In the genomic region with DNA sequence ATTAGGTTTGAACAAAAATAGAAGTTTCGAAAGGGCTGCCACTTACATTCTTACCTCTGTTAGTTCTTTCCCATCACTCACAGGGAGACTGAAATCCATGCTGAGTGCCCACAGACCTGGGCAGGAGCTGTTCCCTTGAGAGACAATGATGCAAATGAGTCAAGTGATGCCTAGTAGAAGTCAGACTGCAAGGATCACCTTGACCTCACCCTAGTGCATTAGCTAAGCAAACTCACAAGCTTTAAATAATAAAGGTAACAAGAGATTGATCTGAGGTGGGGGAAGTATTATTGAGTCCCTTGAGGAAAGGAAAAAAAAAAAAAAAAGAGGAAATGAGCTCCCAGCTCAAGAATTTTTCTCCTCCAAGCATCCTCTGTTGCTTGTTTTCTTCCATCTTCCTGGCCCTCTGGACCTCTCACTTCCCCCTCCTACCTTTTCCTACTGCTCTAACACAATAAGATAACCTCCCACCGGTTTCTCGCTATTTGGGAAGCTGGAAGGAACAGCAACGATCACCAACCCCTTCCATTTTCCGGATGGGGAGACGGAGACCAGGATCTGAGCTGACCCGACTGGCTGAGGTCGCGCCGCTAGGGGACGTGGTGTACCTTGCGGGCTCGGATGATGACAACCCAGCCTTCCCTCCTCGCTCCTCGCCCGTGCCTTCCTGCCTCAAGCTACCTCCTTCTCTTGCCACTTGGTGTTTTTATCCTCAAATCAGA, we compare ENCODE assay signal across 9 cellular contexts. TPM values are rescaled to one million over a fixed set of nuclear protein-coding genes. Genes with fewer than 3 reads are reported as not detected.
A peak's percentile ranks its signal among the peaks of the same experiment; 100 is the strongest.
DNase-seq lines count a peak whose midpoint lies in the region; ATAC-seq, FAIRE-seq and TF ChIP-seq lines count a peak whose summit lies in the region.
"Had no signal": no experiment of that assay in that cellular context is flagged by ENCODE, and none has a peak within 500 bp of the region (broad histone marks: within the 10 kb centered on the region; RNA-seq: fewer than 3 reads in every experiment).

No MANE protein-coding gene starts in this region.

- peak; percentile 58 for TF ChIP-seq RAD21 in GM12878 (IDR thresholded peaks at IDR 0.05; ENCODE audit: insufficient read depth, low read depth, low read length)

- BruUV-seq in GM12878 (replicated peaks; lab: Mats Ljungman, UMichigan), result no TSS peak

- H3K4me2 ChIP-seq in GM12878 (ENCODE audit: control insufficient read depth, insufficient read depth), result no peak overlapping the region

- no peaks in the 10 kb centered on the region for H3K4me1 ChIP-seq in GM12878 (ENCODE audit: control insufficient read depth, insufficient read depth, low read length)

- no peaks in the 10 kb centered on the region for H3K9me3 ChIP-seq in GM12878 (replicated peaks; ENCODE audit: control insufficient read depth, insufficient read depth, low read length)

- no peaks in the 10 kb centered on the region for H3K36me3 ChIP-seq in GM12878 (ENCODE audit: control insufficient read depth in 2 of 2, insufficient read depth in 2 of 2, low read length in 1 of 2)

- no peak for TF ChIP-seq POLR2A in GM12878 (IDR thresholded peaks at IDR 0.05; ENCODE audit: low read depth, low read length)

- in situ Hi-C loops in GM12878 (cut with MboI), result loop anchor here (5.0 kb wide), 1 partner anchor 261 kb away; no protein-coding TSS in a partner anchor

- TF ChIP-seq EP300 in GM12878 (IDR thresholded peaks at IDR 0.05; ENCODE audit: borderline replicate concordance in 1 of 2, control insufficient read depth in 1 of 2, low read depth in 2 of 2, low read length in 2 of 2), result no peak

- no peaks in the 10 kb centered on the region for H3K79me2 ChIP-seq in GM12878 (ENCODE audit: control insufficient read depth, insufficient read depth, low read length)

- H3K9ac ChIP-seq in GM12878 (ENCODE audit: control insufficient read depth, insufficient read depth, low read length), result no peak overlapping the region

- RAD21 ChIA-PET in GM12878 (lab: Charles Lee; ENCODE audit: unreplicated experiment), result interaction anchor here (0.6 to 3.8 kb wide), 68 partner anchors 9 to 987 kb away, joined by 3 to 68 read pairs (median 4); no protein-coding TSS in a partner anchor

- H3K4me3 ChIP-seq in GM12878, result no peak overlapping the region

- peaks cover 0 to 10% of the 10 kb centered on the region in 2 experiments; a peak in 1 of 4 replicates for H3K27me3 ChIP-seq in GM12878 (replicated peaks in 1 of 2; ENCODE audit: control insufficient read depth in 2 of 2, insufficient read depth in 2 of 2, low read length in 1 of 2)

- ATAC-seq in GM12878, result peak; percentile 46
- no peak for ATAC-seq in HG03095 (IDR thresholded peaks at IDR 0.05; ENCODE audit: unreplicated experiment)
- ATAC-seq in GM18858 (IDR thresholded peaks at IDR 0.05; ENCODE audit: unreplicated experiment), result no peak

- H3K27ac ChIP-seq in GM12878 (ENCODE audit: control insufficient read depth, insufficient read depth), result no peak overlapping the region

- CTCF ChIA-PET in GM12878 (lab: Yijun Ruan, JAX), result interaction anchor here (0.7 to 4.4 kb wide), 56 partner anchors 9 to 857 kb away, joined by 3 to 50 read pairs (median 4); no protein-coding TSS in a partner anchor

- no peak overlapping the region for H2AFZ ChIP-seq in GM12878 (ENCODE audit: control insufficient read depth, low read depth, low read length)

- DNase-seq in NCI-H82 (lab: John Stamatoyannopoulos, UW) (peak; percentile 30), NCI-H82 treated with DMSO at 0.1 percent for 48 hours (lab: John Stamatoyannopoulos, UW; ENCODE audit: unreplicated experiment) (no peak), GM12878 (ENCODE audit: low read depth, low spot score) (no peak), iris pigment epithelial cell (ENCODE audit: low read depth) (peak; percentile 72), stromal cell of bone marrow (ENCODE audit: low read depth) (peak; percentile 57), cerebellar cortex (ENCODE audit: low spot score) (no peak)

- POLR2A ChIA-PET in GM12878 (lab: Charles Lee), result interaction anchor here (0.6 to 1.5 kb wide), 9 partner anchors 11 to 228 kb away, joined by 3 to 9 read pairs (median 4); no protein-coding TSS in a partner anchor

- no peak for FAIRE-seq in GM12878 (lab: Jason Lieb, UNC)
- FAIRE-seq: G401.6 had no signal

- SMC1A ChIA-PET in GM12878 (lab: Charles Lee; ENCODE audit: uncharacterized antibody, unreplicated experiment), result interaction anchor here (0.6 to 12.9 kb wide), 76 partner anchors 8 to 586 kb away, joined by 3 to 218 read pairs (median 5); no protein-coding TSS in a partner anchor

- WGBS in GM12878 (ENCODE audit: insufficient coverage, insufficient replicate concordance, low lambda C conversion rate, missing lambda C conversion rate), result 35% methylated on average over 16 of the region's 16 CpGs

- peak; percentile 45 to 69 (median 64) for TF ChIP-seq CTCF in GM12878 (IDR thresholded peaks at IDR 0.05 in 2 of 3, conservative IDR thresholded peaks at IDR 0.05 in 1 of 3; ENCODE audit: control insufficient read depth in 2 of 3, extremely low read depth in 1 of 3, insufficient read depth in 1 of 3, low read depth in 3 of 3, low read length in 3 of 3)

- intact Hi-C loops in GM12878 (cut with micrococcal nuclease; ENCODE audit: unreplicated experiment), result loop anchor here (2.0 to 5.0 kb wide), 2 partner anchors 159 to 397 kb away; no protein-coding TSS in a partner anchor

- no peaks in the 10 kb centered on the region for H4K20me1 ChIP-seq in GM12878 (ENCODE audit: control insufficient read depth, insufficient read depth)

TF ChIP-seq in GM12878, 131 proteins besides CTCF, POLR2A, EP300 and RAD21 (continues in another document):
- 0 out of 2 replicates have a peak, but pooled peaks have one; percentile 42 for TF ChIP-seq ZNF217 (IDR thresholded peaks at IDR 0.05)
- no peak for TF ChIP-seq ZNF384 (IDR thresholded peaks at IDR 0.05; ENCODE audit: borderline replicate concordance, low read depth, low read length)
- peak; percentile 80 to 81 for TF ChIP-seq IKZF2 (IDR thresholded peaks at IDR 0.05)
- TF ChIP-seq, protein P1, sequence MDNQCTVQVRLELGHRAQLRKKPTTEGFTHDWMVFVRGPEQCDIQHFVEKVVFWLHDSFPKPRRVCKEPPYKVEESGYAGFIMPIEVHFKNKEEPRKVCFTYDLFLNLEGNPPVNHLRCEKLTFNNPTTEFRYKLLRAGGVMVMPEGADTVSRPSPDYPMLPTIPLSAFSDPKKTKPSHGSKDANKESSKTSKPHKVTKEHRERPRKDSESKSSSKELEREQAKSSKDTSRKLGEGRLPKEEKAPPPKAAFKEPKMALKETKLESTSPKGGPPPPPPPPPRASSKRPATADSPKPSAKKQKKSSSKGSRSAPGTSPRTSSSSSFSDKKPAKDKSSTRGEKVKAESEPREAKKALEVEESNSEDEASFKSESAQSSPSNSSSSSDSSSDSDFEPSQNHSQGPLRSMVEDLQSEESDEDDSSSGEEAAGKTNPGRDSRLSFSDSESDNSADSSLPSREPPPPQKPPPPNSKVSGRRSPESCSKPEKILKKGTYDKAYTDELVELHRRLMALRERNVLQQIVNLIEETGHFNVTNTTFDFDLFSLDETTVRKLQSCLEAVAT (IDR thresholded peaks at IDR 0.05), result peak; percentile 68
- no peak for TF ChIP-seq STAT1 (conservative IDR thresholded peaks at IDR 0.05)
- peak; percentile 87 for TF ChIP-seq NR2F1 (conservative IDR thresholded peaks at IDR 0.05)
- TF ChIP-seq BHLHE40 (IDR thresholded peaks at IDR 0.05; ENCODE audit: borderline replicate concordance in 1 of 2, low read depth in 2 of 2, low read length in 1 of 2), result peak in 1 of 2 experiments; percentile 55; a peak in 2 of 4 replicates
- peak; percentile 43; the same call in 1 of the 2 replicates for TF ChIP-seq ATF7 (IDR thresholded peaks at IDR 0.05; ENCODE audit: low read depth)
- no peak for TF ChIP-seq NFIC (IDR thresholded peaks at IDR 0.05; ENCODE audit: low read depth, low read length)
- no peak for TF ChIP-seq ZZZ3 (IDR thresholded peaks at IDR 0.05; ENCODE audit: control insufficient read depth, insufficient read length, low read depth)
- no peak for TF ChIP-seq HCFC1 (IDR thresholded peaks at IDR 0.05; ENCODE audit: low read length)
- TF ChIP-seq SMC3 (IDR thresholded peaks at IDR 0.05; ENCODE audit: borderline replicate concordance, low read length), result peak; percentile 43; the same call in 1 of the 2 replicates
- TF ChIP-seq, protein P2, sequence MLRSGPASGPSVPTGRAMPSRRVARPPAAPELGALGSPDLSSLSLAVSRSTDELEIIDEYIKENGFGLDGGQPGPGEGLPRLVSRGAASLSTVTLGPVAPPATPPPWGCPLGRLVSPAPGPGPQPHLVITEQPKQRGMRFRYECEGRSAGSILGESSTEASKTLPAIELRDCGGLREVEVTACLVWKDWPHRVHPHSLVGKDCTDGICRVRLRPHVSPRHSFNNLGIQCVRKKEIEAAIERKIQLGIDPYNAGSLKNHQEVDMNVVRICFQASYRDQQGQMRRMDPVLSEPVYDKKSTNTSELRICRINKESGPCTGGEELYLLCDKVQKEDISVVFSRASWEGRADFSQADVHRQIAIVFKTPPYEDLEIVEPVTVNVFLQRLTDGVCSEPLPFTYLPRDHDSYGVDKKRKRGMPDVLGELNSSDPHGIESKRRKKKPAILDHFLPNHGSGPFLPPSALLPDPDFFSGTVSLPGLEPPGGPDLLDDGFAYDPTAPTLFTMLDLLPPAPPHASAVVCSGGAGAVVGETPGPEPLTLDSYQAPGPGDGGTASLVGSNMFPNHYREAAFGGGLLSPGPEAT (IDR thresholded peaks at IDR 0.05; ENCODE audit: low read depth), result peak; percentile 65; the same call in 1 of the 2 replicates
- TF ChIP-seq SMARCA5 (IDR thresholded peaks at IDR 0.05), result peak; percentile 91
- peak; percentile 56; the same call in 1 of the 2 replicates for TF ChIP-seq NBN (IDR thresholded peaks at IDR 0.05)

RNA-seq across cellular contexts. Expression of a gene that starts 2.0 kb away (rescaled TPM):
- 10.1 and 12.7 TPM in 2 replicates for total RNA-seq in GM12878 (2013; cell fraction: nucleolus; rRNA removed)
- total RNA-seq in GM12878 (2014; rRNA removed) (11.2 and 13.8 TPM in 2 replicates), GM12878 (2014; rRNA removed; fragmentation: Illumina TruSeq; extraction: Trizol) (11.5 and 11.8 TPM in 2 replicates), GM12878 (2021) (9.6 and 10.8 TPM in 2 replicates)
- 0.09 TPM for polyA plus RNA-seq in GM12878 (2011; ENCODE audit: low read depth)
- polyA plus RNA-seq in GM12878 (2011; rRNA removed) (9.4 and 12.9 TPM in 2 replicates), GM12878 (2014; fragmentation: Illumina TruSeq; extraction: Trizol) (9.8 and 10.0 TPM in 2 replicates), GM12878 (2014; fragmentation: Nextera tagmentation; extraction: Ambion mirVana) (1 to 10 TPM; 3.3 to 4.2 TPM), GM12878 (2014; rRNA removed) (7.3 and 7.5 TPM in 2 replicates), GM12878 (2016; fragmentation: Nextera tagmentation; extraction: Ambion mirVana) (1 to 10 TPM; 5.8 to 5.9 TPM)
- polyA plus RNA-seq in GM12878 (2011; cell fraction: cytosol; rRNA removed), result 10.6 and 10.9 TPM in 2 replicates
- 8.9 and 9.0 TPM in 2 replicates for polyA plus RNA-seq in GM12878 (2011; cell fraction: nucleus; rRNA removed)
- polyA plus RNA-seq in GM12878 (2012), result 0.11 and 0.20 TPM in 2 replicates
- 43.4 and 62.7 TPM in 2 replicates for polyA minus RNA-seq in GM12878 (2011; rRNA and poly(A)+ RNA removed)
- 9.1 and 11.7 TPM in 2 replicates for polyA minus RNA-seq in GM12878 (2011; cell fraction: cytosol; rRNA and poly(A)+ RNA removed)
- polyA minus RNA-seq in GM12878 (2011; cell fraction: nucleus; rRNA and poly(A)+ RNA removed), result 22.7 and 45.4 TPM in 2 replicates

Comparison
In these comparisons a context has a peak if more than half of its experiments do, and no peak if none do; other contexts are left out.
1. DNase-seq: peak in NCI-H82 (single experiment), iris pigment epithelial cell (single experiment) and stromal cell of bone marrow (single experiment); none in NCI-H82 treated with DMSO at 0.1 percent for 48 hours (single experiment), GM12878 (single experiment) and cerebellar cortex (single experiment).